Comparison of ENCODE assay signal across 15 cellular contexts in the genomic region with DNA sequence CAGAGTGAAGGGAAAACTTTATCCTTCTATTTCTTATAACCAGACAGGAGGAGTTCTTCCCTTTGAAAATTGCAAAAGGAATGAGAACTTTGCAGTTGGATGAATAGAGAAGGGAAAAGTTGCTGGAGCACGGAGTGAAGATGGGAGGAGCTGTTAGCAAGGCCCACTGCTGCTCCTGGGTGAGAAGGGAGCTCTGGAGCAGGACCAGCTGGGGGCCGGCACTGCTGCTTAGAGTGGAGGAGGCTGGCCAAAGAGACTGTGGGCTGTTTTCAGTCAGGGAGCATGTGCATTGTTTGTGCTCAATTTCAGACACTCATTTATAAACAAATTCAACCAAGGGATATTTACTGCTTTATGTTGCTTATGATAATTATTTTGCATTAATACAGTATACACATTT.
"Had no signal": no experiment of that assay in that cellular context is flagged by ENCODE, and none has a peak within 500 bp of the region (broad histone marks: within the 10 kb centered on the region; RNA-seq: fewer than 3 reads in every experiment).

No MANE protein-coding gene starts in this region.

- H3K27ac Mint-ChIP-seq: activated B cell treated with CpG ODN at 0.5 μM for 24 hours; activated T-helper 2 cell treated with anti-CD3 and anti-CD28 coated beads, Interferon-gamma antibody, Interleukin-2, Interleukin-4, amounts not matched to agents 10 μg/mL and 5 μg/mL and 100 μg/mL, durations not matched to agents 14 hours and 24 hours and 36 hours; memory B cell; T-helper 1 cell treated with Interleukin-12 subunit alpha and Interleukin-12 subunit beta and Interleukin-4 antibody, amounts not matched to agents 30 μg/mL and 1 μg/mL, for 36 hours had no signal

- H3K27me3 Mint-ChIP-seq: activated B cell treated with CpG ODN at 0.5 μM for 24 hours, memory B cell had no signal

- DNase-seq: activated B cell treated with CpG ODN at 0.5 μM for 24 hours; activated CD4-positive, alpha-beta T cell treated with anti-CD3 and anti-CD28 coated beads, Interleukin-2, amount 50 U/mL, for 1 hour; activated naive CD4-positive, alpha-beta T cell treated with anti-CD3 and anti-CD28 coated beads, Interleukin-2, amount 50 U/mL, for 16 hours; adrenal gland; central memory CD4-positive, alpha-beta T cell; effector memory CD4-positive, alpha-beta T cell; erythroblast; SK-N-SH; trophoblast cell had no signal

- H3K27me3 ChIP-seq: adrenal gland, left lung, right atrium auricular region had no signal

- H3K4me3 Mint-ChIP-seq: activated B cell treated with CpG ODN at 0.5 μM for 24 hours; memory B cell; T-helper 1 cell treated with Interleukin-12 subunit alpha and Interleukin-12 subunit beta and Interleukin-4 antibody, amounts not matched to agents 30 μg/mL and 1 μg/mL, for 36 hours had no signal

- H3K27ac ChIP-seq: adrenal gland, left lung, right atrium auricular region, skin epidermis had no signal

- H3K4me3 ChIP-seq: adrenal gland, left lung, right atrium auricular region, skin epidermis had no signal

- H3K9me3 ChIP-seq: adrenal gland, left lung, right atrium auricular region, SK-N-SH had no signal

- H3K9me3 Mint-ChIP-seq: activated B cell treated with CpG ODN at 0.5 μM for 24 hours; activated T-helper 2 cell treated with anti-CD3 and anti-CD28 coated beads, Interferon-gamma antibody, Interleukin-2, Interleukin-4, amounts not matched to agents 10 μg/mL and 5 μg/mL and 100 μg/mL, durations not matched to agents 14 hours and 24 hours and 36 hours; memory B cell; T-helper 1 cell treated with Interleukin-12 subunit alpha and Interleukin-12 subunit beta and Interleukin-4 antibody, amounts not matched to agents 30 μg/mL and 1 μg/mL, for 36 hours had no signal

- H3K4me1 ChIP-seq: adrenal gland, left lung, right atrium auricular region had no signal

- ATAC-seq: left lung had no signal
